8 cellular contexts compared by ENCODE assay signal in genomic region chr14:21098134-21098891, GRCh38. TPM values are rescaled to one million over a fixed set of nuclear protein-coding genes. Genes with fewer than 3 reads are reported as not detected.
DNase-seq lines count a peak whose midpoint lies in the region; ATAC-seq and TF ChIP-seq lines count a peak whose summit lies in the region.

ZNF219 (minus strand) TSS chr14:21098655; CDS start chr14:21093591, 5,064 bp downstream.

- no peaks in the 10 kb centered on the region for H3K9me3 Mint-ChIP-seq in activated CD8-positive, alpha-beta T cell treated with anti-CD3 and anti-CD28 coated beads, Interleukin-2, amount 10 ng/mL, durations not matched to agents 7 days and 5 days (ENCODE audit: insufficient read depth)

- H3K27me3 Mint-ChIP-seq in activated CD8-positive, alpha-beta T cell treated with anti-CD3 and anti-CD28 coated beads, Interleukin-2, amount 10 ng/mL, durations not matched to agents 7 days and 5 days (ENCODE audit: low read depth), result peaks cover 42% of the 10 kb centered on the region

- H3K4me1 Mint-ChIP-seq in activated CD8-positive, alpha-beta T cell treated with anti-CD3 and anti-CD28 coated beads, Interleukin-2, amount 10 ng/mL, durations not matched to agents 7 days and 5 days (ENCODE audit: low read depth), result peaks cover 29% of the 10 kb centered on the region

- H3K4ac ChIP-seq in mesendoderm (ENCODE audit: low read depth, low read length), result peak within 1 kb of the TSS; percentile 87

- peak within 1 kb of the TSS; percentile 61 for H2AFZ ChIP-seq in MM.1S (ENCODE audit: low read length)

- no peak within 1 kb of the TSS for H2BK15ac ChIP-seq in mesendoderm (replicated peaks; ENCODE audit: low read depth)

- H3K79me1 ChIP-seq in mesendoderm (ENCODE audit: low read length), result peaks cover 10% of the 10 kb centered on the region

- H3K27ac Mint-ChIP-seq in activated CD8-positive, alpha-beta T cell treated with anti-CD3 and anti-CD28 coated beads, Interleukin-2, amount 10 ng/mL, durations not matched to agents 7 days and 5 days, result no peak within 1 kb of the TSS

- WGBS in mesendoderm (ENCODE audit: extremely low coverage, insufficient coverage, low lambda C conversion rate), result no CpG with 5 or more reads among the region's 87 CpGs

- H3K36me3 ChIP-seq in ES-I3 (ENCODE audit: insufficient read depth, low read length), result no peaks in the 10 kb centered on the region
- H3K36me3 ChIP-seq in MM.1S (replicated peaks; ENCODE audit: insufficient read depth, low read length), result no peaks in the 10 kb centered on the region
- H3K36me3 ChIP-seq in mesendoderm (ENCODE audit: control insufficient read depth, insufficient read depth, low read length), result no peaks in the 10 kb centered on the region

- POLR2A ChIA-PET in activated CD8-positive, alpha-beta T cell treated with anti-CD3 and anti-CD28 coated beads, Interleukin-2, amount 10 ng/mL, durations not matched to agents 7 days and 5 days (lab: Charles Lee), result no interaction called here

- peak within 1 kb of the TSS; percentile 92 for H2BK120ac ChIP-seq in mesendoderm (ENCODE audit: low read depth, low read length)

- CTCF ChIA-PET in activated CD8-positive, alpha-beta T cell treated with anti-CD3 and anti-CD28 coated beads, Interleukin-2, amount 10 ng/mL, durations not matched to agents 7 days and 5 days (lab: Charles Lee), result interaction anchor here (1.1 to 7.0 kb wide), 2 partner anchors 9 to 85 kb away, joined by 3 to 138 read pairs; no protein-coding TSS in a partner anchor

- H3K4me2 ChIP-seq in MM.1S (ENCODE audit: low read depth, low read length) (peak within 1 kb of the TSS; percentile 70; the same call in 1 of the 2 replicates), mesendoderm (ENCODE audit: low read length) (peak within 1 kb of the TSS; percentile 52)

- H3K79me2 ChIP-seq in MM.1S (ENCODE audit: low read length) (no peaks in the 10 kb centered on the region), mesendoderm (ENCODE audit: control insufficient read depth, insufficient read depth, low read length) (peaks cover 15% of the 10 kb centered on the region)

- H4K5ac ChIP-seq in mesendoderm (ENCODE audit: low read length), result no peak within 1 kb of the TSS

- H3K9ac ChIP-seq in ES-I3 (ENCODE audit: low read depth, low read length) (peak within 1 kb of the TSS; percentile 62), MM.1S (ENCODE audit: low read length) (peak within 1 kb of the TSS; percentile 37; the same call in 1 of the 2 replicates), mesendoderm (ENCODE audit: low read length) (peak within 1 kb of the TSS; percentile 71)

- H2AK5ac ChIP-seq in mesendoderm (ENCODE audit: low read length), result no peak within 1 kb of the TSS

- peak within 1 kb of the TSS; percentile 99 for H3K18ac ChIP-seq in mesendoderm (ENCODE audit: low read length)

- H3K4me1 ChIP-seq in ES-I3 (ENCODE audit: insufficient read depth, low read length) (peaks cover 32% of the 10 kb centered on the region), MM.1S (ENCODE audit: low read length) (peaks cover 13% of the 10 kb centered on the region; the same call in 1 of the 2 replicates), mesendoderm (ENCODE audit: control insufficient read depth, low read depth, low read length) (peaks cover 22% of the 10 kb centered on the region)

- H3K27me3 ChIP-seq in MM.1S (replicated peaks; ENCODE audit: insufficient read depth, low read length) (no peaks in the 10 kb centered on the region), mesendoderm (ENCODE audit: insufficient read depth, low read length, poor library complexity) (no peaks in the 10 kb centered on the region)

- TF ChIP-seq CTCF in MM.1S (IDR thresholded peaks at IDR 0.05; ENCODE audit: low read length) (no peak), subcutaneous adipose tissue (IDR thresholded peaks at IDR 0.05; ENCODE audit: low read depth) (no peak)

- no peak for DNase-seq in MM.1S
- no peak for DNase-seq in activated CD8-positive, alpha-beta T cell treated with anti-CD3 and anti-CD28 coated beads, Interleukin-2, amount 10 ng/mL, durations not matched to agents 7 days and 5 days
- no peak for DNase-seq in epithelial cell of prostate (ENCODE audit: low read depth, low spot score)
- peak; percentile 88 for DNase-seq in mesendoderm

- peak within 1 kb of the TSS; percentile 64 for H3K4me3 ChIP-seq in MM.1S (ENCODE audit: low read length)
- peak within 1 kb of the TSS; percentile 48 for H3K4me3 ChIP-seq in mesendoderm (ENCODE audit: low read length)

- H3K27ac ChIP-seq in MM.1S (ENCODE audit: low read length) (no peak within 1 kb of the TSS), epithelial cell of prostate (peak within 1 kb of the TSS; percentile 81), mesendoderm (ENCODE audit: low read depth, low read length) (peak within 1 kb of the TSS; percentile 37)

- H2BK5ac ChIP-seq in mesendoderm (ENCODE audit: low read length), result no peak within 1 kb of the TSS

- peak within 1 kb of the TSS; percentile 59 for H3K23ac ChIP-seq in mesendoderm (ENCODE audit: low read length)

- no peaks in the 10 kb centered on the region for H4K20me1 ChIP-seq in MM.1S (ENCODE audit: insufficient read depth, low read length)

- peak; percentile 52 for ATAC-seq in activated CD8-positive, alpha-beta T cell treated with anti-CD3 and anti-CD28 coated beads, Interleukin-2, amount 10 ng/mL, durations not matched to agents 7 days and 5 days
- no peak for ATAC-seq in HG03439 (IDR thresholded peaks at IDR 0.05; ENCODE audit: unreplicated experiment)
- no peak for ATAC-seq in GM19455 (IDR thresholded peaks at IDR 0.05; ENCODE audit: unreplicated experiment)

- H3K9me3 ChIP-seq in ES-I3 (ENCODE audit: control insufficient read depth, insufficient read depth, low read length) (no peaks in the 10 kb centered on the region), MM.1S (replicated peaks; ENCODE audit: insufficient read depth, low read length) (no peaks in the 10 kb centered on the region)

- peak within 1 kb of the TSS; percentile 31 for H4K8ac ChIP-seq in mesendoderm (ENCODE audit: low read depth, low read length)

- H3K4me3 Mint-ChIP-seq in activated CD8-positive, alpha-beta T cell treated with anti-CD3 and anti-CD28 coated beads, Interleukin-2, amount 10 ng/mL, durations not matched to agents 7 days and 5 days, result peak within 1 kb of the TSS; percentile 69

- H3K56ac ChIP-seq in mesendoderm (ENCODE audit: low read length), result peak within 1 kb of the TSS; percentile 83

- no peaks in the 10 kb centered on the region for H3K9me2 ChIP-seq in MM.1S (replicated peaks; ENCODE audit: insufficient read depth, low read length)

- no peaks in the 10 kb centered on the region for H3K36me3 Mint-ChIP-seq in activated CD8-positive, alpha-beta T cell treated with anti-CD3 and anti-CD28 coated beads, Interleukin-2, amount 10 ng/mL, durations not matched to agents 7 days and 5 days (ENCODE audit: low read depth)

- H3F3A ChIP-seq in MM.1S (ENCODE audit: insufficient read depth, low read length), result no peaks in the 10 kb centered on the region

RNA-seq across cellular contexts. Expression of gene ZNF219, which starts in this region (rescaled TPM):
- total RNA-seq in activated CD8-positive, alpha-beta T cell treated with anti-CD3 and anti-CD28 coated beads, Interleukin-2, amount 10 ng/mL, durations not matched to agents 7 days and 5 days, result 1 to 10 TPM; 2.8 to 3.1 TPM
- 43.6 TPM for polyA plus RNA-seq in mesendoderm (2013, experiment 1 of 2)
- polyA plus RNA-seq in mesendoderm (2013, experiment 2 of 2), result 45.1 TPM
- 10 to 100 TPM; 15.2 to 54.1 (median 38.4) TPM for total RNA-seq in subcutaneous adipose tissue
